Comparison of ENCODE assay signal across 13 cellular contexts in the genomic region with DNA sequence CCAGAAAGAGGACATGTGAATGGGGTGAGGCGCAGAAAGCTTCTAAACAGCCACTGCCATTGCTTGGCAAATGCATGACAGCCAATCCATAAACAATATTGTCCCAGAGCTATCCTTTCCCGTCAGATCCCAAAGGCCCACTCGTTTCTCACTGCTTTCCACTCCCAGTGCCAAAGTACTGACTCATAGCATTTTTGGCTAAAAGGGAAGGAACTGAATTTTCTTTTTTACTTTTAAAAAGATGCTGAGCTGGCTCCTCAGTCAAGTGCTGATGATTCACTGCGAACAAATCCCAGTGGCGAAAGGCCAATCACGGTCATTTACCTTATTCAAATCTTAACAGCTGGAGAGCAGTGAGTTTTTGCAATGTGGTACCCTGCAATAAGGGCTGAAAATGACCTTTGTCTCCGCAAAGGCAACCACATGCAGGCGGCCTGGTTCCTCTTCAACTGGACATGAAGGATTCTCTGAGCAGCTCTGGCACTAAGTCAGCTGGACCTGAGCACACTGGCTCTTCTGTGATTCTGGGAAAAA.
A peak's percentile ranks its signal among the peaks of the same experiment; 100 is the strongest.
DNase-seq lines count a peak whose midpoint lies in the region; ATAC-seq and TF ChIP-seq lines count a peak whose summit lies in the region.
"Had no signal": no experiment of that assay in that cellular context is flagged by ENCODE, and none has a peak within 500 bp of the region (broad histone marks: within the 10 kb centered on the region; RNA-seq: fewer than 3 reads in every experiment).

No MANE protein-coding gene starts in this region.

- no peak for TF ChIP-seq CTCF in spleen (IDR thresholded peaks at IDR 0.05 in 8 of 11, conservative IDR thresholded peaks at IDR 0.05 in 3 of 11)

- ATAC-seq in GM21723 (IDR thresholded peaks at IDR 0.05; ENCODE audit: unreplicated experiment), result no peak
- no peak for ATAC-seq in activated CD8-positive, alpha-beta memory T cell treated with anti-CD3 and anti-CD28 coated beads, Interleukin-2, amount 10 ng/mL, durations not matched to agents 7 days and 5 days
- ATAC-seq: GM12878 had no signal

- CTCF ChIA-PET in activated CD8-positive, alpha-beta memory T cell treated with anti-CD3 and anti-CD28 coated beads, Interleukin-2, amount 10 ng/mL, durations not matched to agents 7 days and 5 days (lab: Charles Lee), result interaction anchor here (0.7 to 0.9 kb wide), 2 partner anchors 289 to 294 kb away, joined by 3 read pairs; no protein-coding TSS in a partner anchor

- peaks cover 0 to 5% (median under 1%) of the 10 kb centered on the region in 8 donors for H3K9me3 ChIP-seq in spleen

- TF ChIP-seq POLR2A in spleen (IDR thresholded peaks at IDR 0.05), result no peak

- no peak overlapping the region for H3K4me3 ChIP-seq in spleen
- H3K4me3 ChIP-seq: GM12878 had no signal

- peak overlapping the region in 7 of 8 donors; percentile 4 to 57 (median 32) for H3K27ac ChIP-seq in spleen
- H3K27ac ChIP-seq: HL-60 had no signal

- intact Hi-C loops in spleen (cut with DNase I; ENCODE audit: low total_unique reads), result loop anchor here (5.0 kb wide), 1 partner anchor 293 kb away; no protein-coding TSS in a partner anchor

- H3K9me3 Mint-ChIP-seq in activated CD8-positive, alpha-beta memory T cell treated with anti-CD3 and anti-CD28 coated beads, Interleukin-2, amount 10 ng/mL, durations not matched to agents 7 days and 5 days (ENCODE audit: low read depth), result no peaks in the 10 kb centered on the region

- H3K36me3 ChIP-seq in spleen, result no peaks in the 10 kb centered on the region

- peak; percentile 62 for DNase-seq in HCEC 1CT
- peak; percentile 22 for DNase-seq in cerebellar cortex (ENCODE audit: low spot score)
- peak; percentile 72 for DNase-seq in kidney tubule cell (ENCODE audit: low spot score)
- DNase-seq in spleen, result no peak
- no peak for DNase-seq in NCI-H2196 (lab: John Stamatoyannopoulos, UW; ENCODE audit: unreplicated experiment)
- no peak for DNase-seq in activated CD8-positive, alpha-beta memory T cell treated with anti-CD3 and anti-CD28 coated beads, Interleukin-2, amount 10 ng/mL, durations not matched to agents 7 days and 5 days
- DNase-seq in activated gamma-delta T cell treated with Interleukin-2 at 50 U/mL for 16 hours, result no peak
- DNase-seq: cerebellar nuclear complex; stimulated activated CD4-positive, alpha-beta T cell treated with anti-CD3 and anti-CD28 coated beads, Interleukin-4, amount 100 ng/mL, for 24 hours; T-helper 1 cell had no signal

- H3K4me3 Mint-ChIP-seq in activated CD8-positive, alpha-beta memory T cell treated with anti-CD3 and anti-CD28 coated beads, Interleukin-2, amount 10 ng/mL, durations not matched to agents 7 days and 5 days, result no peak overlapping the region

- peaks cover 0 to 12% (median 4%) of the 10 kb centered on the region in 6 donors for H3K4me1 ChIP-seq in spleen

- no peaks in the 10 kb centered on the region for H3K4me1 Mint-ChIP-seq in activated CD8-positive, alpha-beta memory T cell treated with anti-CD3 and anti-CD28 coated beads, Interleukin-2, amount 10 ng/mL, durations not matched to agents 7 days and 5 days

- no peaks in the 10 kb centered on the region for H3K27me3 Mint-ChIP-seq in activated CD8-positive, alpha-beta memory T cell treated with anti-CD3 and anti-CD28 coated beads, Interleukin-2, amount 10 ng/mL, durations not matched to agents 7 days and 5 days

- H3K27ac Mint-ChIP-seq in activated CD8-positive, alpha-beta memory T cell treated with anti-CD3 and anti-CD28 coated beads, Interleukin-2, amount 10 ng/mL, durations not matched to agents 7 days and 5 days, result no peak overlapping the region

- H3K27me3 ChIP-seq in spleen (replicated peaks in 1 of 7), result no peaks in the 10 kb centered on the region

- H3K36me3 Mint-ChIP-seq in activated CD8-positive, alpha-beta memory T cell treated with anti-CD3 and anti-CD28 coated beads, Interleukin-2, amount 10 ng/mL, durations not matched to agents 7 days and 5 days, result no peaks in the 10 kb centered on the region

- WGBS in spleen, 5 donors, result 60 to 74% (median 71%) methylated on average over 8 of the region's 8 CpGs

Comparison
In these comparisons a context has a peak if more than half of its experiments do, and no peak if none do; other contexts are left out.
1. DNase-seq: peak in HCEC 1CT (single experiment), cerebellar cortex (single experiment) and kidney tubule cell (single experiment); none in spleen (single experiment), NCI-H2196 (single experiment), activated CD8-positive, alpha-beta memory T cell treated with anti-CD3 and anti-CD28 coated beads, Interleukin-2, amount 10 ng/mL, durations not matched to agents 7 days and 5 days (single experiment) and activated gamma-delta T cell treated with Interleukin-2 at 50 U/mL for 16 hours (single experiment).